ENCODE assay signal across 2 cellular contexts in the genomic region with DNA sequence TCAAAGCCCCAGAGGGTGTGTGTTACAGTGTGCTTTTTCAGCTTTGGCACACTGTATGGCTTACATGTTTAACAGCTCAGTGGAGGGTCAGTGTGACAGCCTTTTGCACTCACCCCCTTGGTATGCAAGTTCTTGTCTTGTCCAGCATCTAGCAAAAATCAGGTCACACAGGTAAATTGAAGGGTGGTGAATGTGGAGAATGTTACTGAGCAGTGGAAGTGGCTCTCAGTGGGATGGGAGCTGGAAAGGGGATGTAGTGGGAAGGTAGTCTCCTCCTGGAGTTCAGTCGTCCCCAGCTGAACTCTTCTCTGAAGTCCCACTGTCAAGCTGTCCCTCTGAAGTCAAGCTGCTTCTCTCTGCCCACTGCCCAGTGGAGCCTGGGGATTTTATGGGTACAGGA.
TF ChIP-seq lines count a peak whose summit lies in the region.

No MANE protein-coding gene starts in this region.

TF ChIP-seq in H1, 55 proteins besides CTCF, POLR2A, EP300 and RAD21:
- TF ChIP-seq SP4 (IDR thresholded peaks at IDR 0.05; ENCODE audit: low read length) (no peak), HDAC2 (IDR thresholded peaks at IDR 0.05; ENCODE audit: borderline replicate concordance in 1 of 2, low read depth in 2 of 2, low read length in 2 of 2) (no peak)
TF ChIP-seq in H1: peak in this region for 0.

TF ChIP-seq in HepG2, 621 proteins besides CTCF, POLR2A, EP300 and RAD21:
- no peak for TF ChIP-seq FUBP1 (CRISPR knock-in tag; IDR thresholded peaks at IDR 0.05; ENCODE audit: borderline replicate concordance)
- TF ChIP-seq ZNF124 (CRISPR knock-in tag; IDR thresholded peaks at IDR 0.05): no peak
- no peak for TF ChIP-seq EED (CRISPR knock-in tag; IDR thresholded peaks at IDR 0.05)
- TF ChIP-seq PHB2 (IDR thresholded peaks at IDR 0.05; ENCODE audit: partially characterized antibody): no peak
- TF ChIP-seq ZNF776 (CRISPR knock-in tag; IDR thresholded peaks at IDR 0.05): no peak
- TF ChIP-seq, protein P1, sequence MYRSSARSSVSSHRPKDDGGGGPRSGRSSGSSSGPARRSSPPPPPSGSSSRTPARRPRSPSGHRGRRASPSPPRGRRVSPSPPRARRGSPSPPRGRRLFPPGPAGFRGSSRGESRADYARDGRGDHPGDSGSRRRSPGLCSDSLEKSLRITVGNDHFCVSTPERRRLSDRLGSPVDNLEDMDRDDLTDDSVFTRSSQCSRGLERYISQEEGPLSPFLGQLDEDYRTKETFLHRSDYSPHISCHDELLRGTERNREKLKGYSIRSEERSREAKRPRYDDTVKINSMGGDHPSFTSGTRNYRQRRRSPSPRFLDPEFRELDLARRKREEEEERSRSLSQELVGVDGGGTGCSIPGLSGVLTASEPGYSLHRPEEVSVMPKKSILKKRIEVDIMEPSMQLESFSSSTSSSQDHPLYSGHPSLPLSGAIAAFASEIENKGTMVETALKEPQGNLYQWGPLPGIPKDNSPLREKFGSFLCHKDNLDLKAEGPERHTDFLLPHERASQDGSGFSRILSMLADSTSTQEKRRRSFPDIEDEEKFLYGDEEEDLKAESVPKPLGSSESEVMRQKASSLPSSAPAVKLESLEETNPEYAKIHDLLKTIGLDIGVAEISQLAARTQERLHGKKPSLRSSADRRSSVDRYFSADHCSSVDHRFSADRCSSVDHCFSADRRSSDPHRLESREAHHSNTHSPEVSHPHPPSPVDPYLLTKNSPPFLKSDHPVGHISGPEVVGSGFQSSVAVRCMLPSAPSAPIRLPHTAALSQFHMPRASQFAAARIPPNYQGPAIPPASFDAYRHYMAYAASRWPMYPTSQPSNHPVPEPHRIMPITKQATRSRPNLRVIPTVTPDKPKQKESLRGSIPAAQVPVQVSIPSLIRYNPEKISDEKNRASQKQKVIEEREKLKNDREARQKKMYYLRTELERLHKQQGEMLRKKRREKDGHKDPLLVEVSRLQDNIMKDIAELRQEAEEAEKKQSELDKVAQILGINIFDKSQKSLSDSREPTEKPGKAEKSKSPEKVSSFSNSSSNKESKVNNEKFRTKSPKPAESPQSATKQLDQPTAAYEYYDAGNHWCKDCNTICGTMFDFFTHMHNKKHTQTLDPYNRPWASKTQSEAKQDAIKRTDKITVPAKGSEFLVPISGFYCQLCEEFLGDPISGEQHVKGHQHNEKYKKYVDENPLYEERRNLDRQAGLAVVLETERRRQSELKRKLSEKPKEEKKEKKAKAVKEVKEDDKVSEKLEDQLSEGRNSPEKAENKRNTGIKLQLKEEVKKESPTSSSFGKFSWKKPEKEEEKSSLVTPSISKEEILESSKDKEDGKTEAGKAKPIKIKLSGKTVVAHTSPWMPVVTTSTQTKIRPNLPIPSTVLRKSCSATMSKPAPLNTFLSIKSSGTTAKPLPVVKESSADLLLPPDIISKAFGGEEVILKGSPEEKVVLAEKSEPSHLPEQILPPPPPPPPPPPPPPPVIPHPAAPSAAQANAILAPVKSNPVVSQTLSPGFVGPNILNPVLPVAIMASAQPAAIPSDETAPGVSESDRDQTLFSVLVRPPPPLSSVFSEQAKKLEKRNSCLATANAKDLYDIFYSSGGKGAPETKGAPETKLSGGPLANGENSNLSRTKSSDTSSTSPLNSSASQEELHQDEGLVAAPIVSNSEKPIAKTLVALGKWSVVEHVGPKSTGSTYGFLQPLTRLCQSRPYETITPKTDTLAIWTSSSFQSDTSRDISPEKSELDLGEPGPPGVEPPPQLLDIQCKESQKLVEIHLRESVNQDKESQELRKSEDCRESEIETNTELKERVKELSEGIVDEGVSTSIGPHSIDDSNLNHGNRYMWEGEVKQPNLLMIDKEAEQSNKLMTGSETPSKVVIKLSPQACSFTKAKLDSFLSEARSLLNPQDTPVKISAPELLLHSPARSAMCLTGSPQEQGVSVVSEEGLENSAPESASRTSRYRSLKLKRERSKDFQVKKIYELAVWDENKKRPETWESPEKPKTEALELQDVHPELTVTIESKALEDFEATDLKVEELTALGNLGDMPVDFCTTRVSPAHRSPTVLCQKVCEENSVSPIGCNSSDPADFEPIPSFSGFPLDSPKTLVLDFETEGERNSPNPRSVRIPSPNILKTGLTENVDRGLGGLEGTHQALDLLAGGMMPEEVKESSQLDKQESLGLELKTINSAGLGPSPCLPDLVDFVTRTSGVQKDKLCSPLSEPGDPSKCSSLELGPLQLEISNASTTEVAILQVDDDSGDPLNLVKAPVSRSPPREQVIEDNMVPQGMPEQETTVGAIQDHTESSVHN (CRISPR knock-in tag; IDR thresholded peaks at IDR 0.05): no peak
- TF ChIP-seq ZNF879 (CRISPR knock-in tag; IDR thresholded peaks at IDR 0.05): no peak
- no peak for TF ChIP-seq TAF1 (CRISPR knock-in tag; IDR thresholded peaks at IDR 0.05)
- TF ChIP-seq ZNF550 (CRISPR knock-in tag; IDR thresholded peaks at IDR 0.05; ENCODE audit: borderline replicate concordance): no peak
- no peak for TF ChIP-seq GATA4 (IDR thresholded peaks at IDR 0.05; ENCODE audit: borderline replicate concordance, low read depth)
- no peak for TF ChIP-seq ZNF253 (CRISPR knock-in tag; IDR thresholded peaks at IDR 0.05; ENCODE audit: borderline replicate concordance)
